14 cellular contexts compared by ENCODE assay signal in genomic region chr3:40720351-40720750, GRCh38.
DNase-seq lines count a peak whose midpoint lies in the region; TF ChIP-seq lines count a peak whose summit lies in the region.
"Had no signal": no experiment of that assay in that cellular context is flagged by ENCODE, and none has a peak within 500 bp of the region (broad histone marks: within the 10 kb centered on the region; RNA-seq: fewer than 3 reads in every experiment).

No MANE protein-coding gene starts in this region.

- no peak overlapping the region for H3K56ac ChIP-seq in H9 (ENCODE audit: insufficient read length, low read depth, low read length)

- H4K20me1 ChIP-seq in H9 (ENCODE audit: control insufficient read depth, insufficient read depth, insufficient read length) (no peaks in the 10 kb centered on the region), neural progenitor cell (ENCODE audit: low read depth) (no peaks in the 10 kb centered on the region)

- H3K27me3 Mint-ChIP-seq in H9 (ENCODE audit: low read depth) (peaks cover under 1% of the 10 kb centered on the region; the same call in 1 of the 2 replicates), neural progenitor cell (ENCODE audit: insufficient read depth, low read depth) (peaks cover 5% of the 10 kb centered on the region)
- H3K27me3 Mint-ChIP-seq: CD4-positive, CD25-positive, alpha-beta regulatory T cell had no signal

- H2BK12ac ChIP-seq in H9 (ENCODE audit: insufficient read length, low read depth, low read length) = no peak overlapping the region

- no peak for TF ChIP-seq EP300 in esophagus muscularis mucosa (IDR thresholded peaks at IDR 0.05)

- no peak overlapping the region for H3K23ac ChIP-seq in H9 (ENCODE audit: insufficient read length, low read depth, low read length)

- no peak overlapping the region for H2BK5ac ChIP-seq in H9 (ENCODE audit: insufficient read length, low read length)

- H3K4me3 Mint-ChIP-seq in H9 (no peak overlapping the region), neural progenitor cell (no peak overlapping the region)
- H3K4me3 Mint-ChIP-seq: CD8-positive, alpha-beta memory T cell; HFFc6 had no signal

- DNase-seq in H9 = no peak
- peak; percentile 89 for DNase-seq in esophagus muscularis mucosa (ENCODE audit: extremely low spot score)
- DNase-seq in neural progenitor cell (ENCODE audit: low spot score) = no peak
- no peak for DNase-seq in activated CD4-positive, alpha-beta T cell treated with anti-CD3 and anti-CD28 coated beads, Interleukin-2, amount 50 U/mL, for 48 hours
- DNase-seq in C1 segment of cervical spinal cord (lab: John Stamatoyannopoulos, UW) = no peak
- DNase-seq in NCI-H2171 treated with DMSO at 0.1 percent for 48 hours (lab: John Stamatoyannopoulos, UW) = no peak
- no peak for DNase-seq in NCI-H2081 treated with DMSO at 0.1 percent for 48 hours (lab: John Stamatoyannopoulos, UW)
- DNase-seq: CD4-positive, CD25-positive, alpha-beta regulatory T cell; CD8-positive, alpha-beta memory T cell; DMS79; GDM1; GM23248; HFFc6; KG1 had no signal

- H4K5ac ChIP-seq in H9 (ENCODE audit: insufficient read length, low read depth, low read length) = no peak overlapping the region

- no peak overlapping the region for H3K4ac ChIP-seq in H9 (ENCODE audit: low read depth, low read length)

- TF ChIP-seq CTCF in H9 (conservative IDR thresholded peaks at IDR 0.05) (no peak), esophagus muscularis mucosa (IDR thresholded peaks at IDR 0.05) (no peak), neural progenitor cell (IDR thresholded peaks at IDR 0.05) (no peak)

- H3K36me3 ChIP-seq in esophagus muscularis mucosa (no peaks in the 10 kb centered on the region), neural progenitor cell (no peaks in the 10 kb centered on the region)

- H3K36me3 Mint-ChIP-seq in H9 (ENCODE audit: insufficient read depth in 1 of 3, low read depth in 3 of 3) (no peaks in the 10 kb centered on the region), neural progenitor cell (no peaks in the 10 kb centered on the region)
- H3K36me3 Mint-ChIP-seq: CD4-positive, CD25-positive, alpha-beta regulatory T cell; CD8-positive, alpha-beta memory T cell had no signal

- H3K9me3 Mint-ChIP-seq in H9 (no peaks in the 10 kb centered on the region), neural progenitor cell (no peaks in the 10 kb centered on the region)

- no peak overlapping the region for H3K9ac ChIP-seq in H9 (ENCODE audit: extremely low read depth, insufficient read length, low read length)
- H3K9ac ChIP-seq in neural progenitor cell = no peak overlapping the region
- H3K9ac ChIP-seq: GM23248 had no signal

- H2AFZ ChIP-seq in H9 (ENCODE audit: low read length) (no peak overlapping the region), neural progenitor cell (replicated peaks) (peak overlapping the region; percentile 34)
- H2AFZ ChIP-seq: GM23248 had no signal

- H3K27ac ChIP-seq in H9 (ENCODE audit: insufficient read length, low read depth, low read length) (no peak overlapping the region), esophagus muscularis mucosa (replicated peaks in 1 of 4) (no peak overlapping the region), neural progenitor cell (no peak overlapping the region)
- H3K27ac ChIP-seq: GM23248 had no signal

- intact Hi-C loops in esophagus muscularis mucosa (cut with DNase I) = no loop called here

- H3K27ac Mint-ChIP-seq in H9 = no peak overlapping the region
- H3K27ac Mint-ChIP-seq in neural progenitor cell = peak overlapping the region; percentile 78
- H3K27ac Mint-ChIP-seq: CD4-positive, CD25-positive, alpha-beta regulatory T cell; CD8-positive, alpha-beta memory T cell; HFFc6 had no signal

- H4K91ac ChIP-seq in H9 (ENCODE audit: insufficient read length, low read depth, low read length) = no peak overlapping the region

- no peak overlapping the region for H3K14ac ChIP-seq in H9 (ENCODE audit: insufficient read depth, low read length)

- H2BK20ac ChIP-seq in H9 (ENCODE audit: low read depth, low read length, poor library complexity, severe bottlenecking) = no peak overlapping the region

- no peak overlapping the region for H2AK5ac ChIP-seq in H9 (ENCODE audit: insufficient read length, low read length)

- H3K4me1 Mint-ChIP-seq in H9 (peaks cover 2% of the 10 kb centered on the region in 2 experiments; a peak in 2 of 4 replicates), neural progenitor cell (peaks cover 17% of the 10 kb centered on the region)
- H3K4me1 Mint-ChIP-seq: CD4-positive, CD25-positive, alpha-beta regulatory T cell; CD8-positive, alpha-beta memory T cell had no signal

- H3K4me2 ChIP-seq in H9 (ENCODE audit: insufficient read depth, insufficient read length, low read length) (no peak overlapping the region), neural progenitor cell (no peak overlapping the region)

- no peaks in the 10 kb centered on the region for H3K79me1 ChIP-seq in H9 (ENCODE audit: insufficient read depth, low read depth, low read length, poor library complexity, severe bottlenecking)

- H3K79me2 ChIP-seq in H9 (ENCODE audit: insufficient read depth, low read length) (no peaks in the 10 kb centered on the region), neural progenitor cell (ENCODE audit: low read depth) (no peaks in the 10 kb centered on the region)

- H3K4me3 ChIP-seq in esophagus muscularis mucosa (no peak overlapping the region), neural progenitor cell (no peak overlapping the region)
- H3K4me3 ChIP-seq: GM23248 had no signal

- peak overlapping the region; percentile 19 for H3K18ac ChIP-seq in H9 (ENCODE audit: insufficient read length, low read depth, low read length)

- no peak for TF ChIP-seq POLR2A in esophagus muscularis mucosa (IDR thresholded peaks at IDR 0.05; ENCODE audit: low read depth)

- no peak overlapping the region for H2BK120ac ChIP-seq in H9 (ENCODE audit: low read depth, low read length, poor library complexity, severe bottlenecking)

- no peaks in the 10 kb centered on the region for H3K4me1 ChIP-seq in H9 (ENCODE audit: insufficient read depth, low read length)
- peaks cover 0 to 7% (median 2%) of the 10 kb centered on the region in 4 donors for H3K4me1 ChIP-seq in esophagus muscularis mucosa
- peaks cover 7% of the 10 kb centered on the region for H3K4me1 ChIP-seq in neural progenitor cell

- no peaks in the 10 kb centered on the region for H3K27me3 ChIP-seq in H9 (ENCODE audit: insufficient read depth, low read length)
- no peaks in the 10 kb centered on the region for H3K27me3 ChIP-seq in esophagus muscularis mucosa
- H3K27me3 ChIP-seq in neural progenitor cell = no peaks in the 10 kb centered on the region

- no peaks in the 10 kb centered on the region for H3K23me2 ChIP-seq in H9 (ENCODE audit: insufficient read length, low read depth, low read length, poor library complexity, severe bottlenecking)

- H3F3A ChIP-seq in neural progenitor cell (ENCODE audit: low read depth) = no peaks in the 10 kb centered on the region

- no peaks in the 10 kb centered on the region for H3K9me3 ChIP-seq in H9 (ENCODE audit: control insufficient read depth, low read depth, low read length)
- H3K9me3 ChIP-seq in esophagus muscularis mucosa = no peaks in the 10 kb centered on the region
- no peaks in the 10 kb centered on the region for H3K9me3 ChIP-seq in neural progenitor cell (ENCODE audit: low read depth)

- H3T11ph ChIP-seq in H9 (ENCODE audit: low read length) = no peak overlapping the region

- no CpG with 5 or more reads among the region's 3 CpGs for WGBS in H9 (ENCODE audit: extremely low coverage, insufficient read length, low lambda C conversion rate)
- 80% methylated on average over 3 of the region's 3 CpGs for WGBS in esophagus muscularis mucosa

- no peak overlapping the region for H4K8ac ChIP-seq in H9 (replicated peaks; ENCODE audit: insufficient read length, low read depth, low read length)

- H2BK15ac ChIP-seq in H9 (ENCODE audit: low read depth, low read length) = no peak overlapping the region
